ENCODE assay signal across 15 cellular contexts in genomic region chr3:18531662-18532061, GRCh38.
A peak's percentile ranks its signal among the peaks of the same experiment; 100 is the strongest.
DNase-seq lines count a peak whose midpoint lies in the region; ATAC-seq, FAIRE-seq and TF ChIP-seq lines count a peak whose summit lies in the region.
"Had no signal": no experiment of that assay in that cellular context is flagged by ENCODE, and none has a peak within 500 bp of the region (broad histone marks: within the 10 kb centered on the region; RNA-seq: fewer than 3 reads in every experiment).

No MANE protein-coding gene starts in this region.

- no peak overlapping the region for H3K9ac ChIP-seq in Karpas-422 (ENCODE audit: low read length)

- no peak overlapping the region for H3K4me3 Mint-ChIP-seq in endothelial cell (ENCODE audit: unreplicated experiment)
- H3K4me3 Mint-ChIP-seq: naive thymus-derived CD8-positive, alpha-beta T cell had no signal

- H3K36me3 ChIP-seq in right atrium auricular region (no peaks in the 10 kb centered on the region), Karpas-422 (ENCODE audit: insufficient read depth, low read length) (no peaks in the 10 kb centered on the region)
- H3K36me3 ChIP-seq: right lobe of liver, tibial artery had no signal

- H3K9me3 Mint-ChIP-seq in endothelial cell (ENCODE audit: unreplicated experiment) = no peaks in the 10 kb centered on the region

- H3K4me2 ChIP-seq in Karpas-422 (ENCODE audit: low read depth, low read length, poor library complexity, severe bottlenecking) = no peak overlapping the region

- no peak overlapping the region for H2AFZ ChIP-seq in Karpas-422 (ENCODE audit: low read length)

- H3K27ac Mint-ChIP-seq in endothelial cell (ENCODE audit: unreplicated experiment) = no peak overlapping the region

- no peaks in the 10 kb centered on the region for H3K4me1 ChIP-seq in right atrium auricular region
- H3K4me1 ChIP-seq in Karpas-422 (ENCODE audit: low read length) = no peaks in the 10 kb centered on the region
- H3K4me1 ChIP-seq: right lobe of liver, tibial artery had no signal

- TF ChIP-seq POLR2A in GM12891 (IDR thresholded peaks at IDR 0.05; ENCODE audit: low read depth, low read length) = no peak

- H3K4me1 Mint-ChIP-seq in endothelial cell (ENCODE audit: unreplicated experiment) = no peaks in the 10 kb centered on the region

- H3K27me3 Mint-ChIP-seq in endothelial cell (ENCODE audit: unreplicated experiment) = no peaks in the 10 kb centered on the region
- H3K27me3 Mint-ChIP-seq: IgD-negative memory B cell; naive thymus-derived CD8-positive, alpha-beta T cell had no signal

- H4K20me1 ChIP-seq in Karpas-422 (ENCODE audit: insufficient read depth, low read depth, low read length) = no peaks in the 10 kb centered on the region

- H3K9me3 ChIP-seq in right atrium auricular region (no peaks in the 10 kb centered on the region), Karpas-422 (ENCODE audit: low read length) (no peaks in the 10 kb centered on the region)
- H3K9me3 ChIP-seq: right lobe of liver, tibial artery had no signal

- H3K27me3 ChIP-seq in right atrium auricular region (no peaks in the 10 kb centered on the region), Karpas-422 (ENCODE audit: low read length) (no peaks in the 10 kb centered on the region)
- H3K27me3 ChIP-seq: dorsolateral prefrontal cortex, right lobe of liver, tibial artery had no signal

- H3K4me3 ChIP-seq in right atrium auricular region (no peak overlapping the region), Karpas-422 (ENCODE audit: low read length) (no peak overlapping the region)
- H3K4me3 ChIP-seq: dorsolateral prefrontal cortex, right lobe of liver, tibial artery had no signal

- ATAC-seq in GM19351 (IDR thresholded peaks at IDR 0.05; ENCODE audit: unreplicated experiment) = peak; percentile 86
- ATAC-seq in HG02759 (IDR thresholded peaks at IDR 0.05; ENCODE audit: unreplicated experiment) = peak; percentile 96
- peak; percentile 94 for ATAC-seq in HG03457 (IDR thresholded peaks at IDR 0.05; ENCODE audit: unreplicated experiment)
- ATAC-seq: naive thymus-derived CD8-positive, alpha-beta T cell; right lobe of liver had no signal

- FAIRE-seq in GM12891 (lab: Jason Lieb, UNC) = peak; percentile 45

- no peak for DNase-seq in GM12891 (ENCODE audit: insufficient read length, low spot score)
- DNase-seq in right atrium auricular region (ENCODE audit: low spot score) = no peak
- no peak for DNase-seq in NCI-H1105 treated with DMSO at 0.1 percent for 48 hours (lab: John Stamatoyannopoulos, UW)
- DNase-seq in endothelial cell (ENCODE audit: low spot score) = no peak
- DNase-seq in Karpas-422 = no peak
- DNase-seq: amniotic stem cell; dorsolateral prefrontal cortex; naive thymus-derived CD8-positive, alpha-beta T cell; NCI-H187 treated with DMSO at 0.1 percent for 48 hours; right lobe of liver; tibial artery had no signal

- no peak overlapping the region for H3K27ac ChIP-seq in right atrium auricular region
- no peak overlapping the region for H3K27ac ChIP-seq in Karpas-422 (ENCODE audit: low read length)
- H3K27ac ChIP-seq: dorsolateral prefrontal cortex, right lobe of liver, tibial artery had no signal

- TF ChIP-seq CTCF in right atrium auricular region (IDR thresholded peaks at IDR 0.05) (no peak), endothelial cell (IDR thresholded peaks at IDR 0.05; ENCODE audit: unreplicated experiment) (no peak)

- no peaks in the 10 kb centered on the region for H3K9me2 ChIP-seq in Karpas-422 (replicated peaks; ENCODE audit: insufficient read depth, low read length)

- no peaks in the 10 kb centered on the region for H3K36me3 Mint-ChIP-seq in endothelial cell (ENCODE audit: low read depth, unreplicated experiment)

- no peaks in the 10 kb centered on the region for H3K79me2 ChIP-seq in Karpas-422 (ENCODE audit: low read length)

TF ChIP-seq in GM12891, 5 proteins besides CTCF, POLR2A, EP300 and RAD21:
- TF ChIP-seq TAF1 (IDR thresholded peaks at IDR 0.05; ENCODE audit: low read depth, low read length) (no peak), SPI1 (IDR thresholded peaks at IDR 0.05; ENCODE audit: low read depth, low read length) (no peak), POU2F2 (IDR thresholded peaks at IDR 0.05; ENCODE audit: low read depth, low read length) (no peak), PAX5 (IDR thresholded peaks at IDR 0.05; ENCODE audit: insufficient read depth, low read length, severe bottlenecking) (no peak), POLR2AphosphoS5 (IDR thresholded peaks at IDR 0.05; ENCODE audit: low read depth, low read length) (no peak)
